ENCODE assay signal across 16 cellular contexts in the genomic region with DNA sequence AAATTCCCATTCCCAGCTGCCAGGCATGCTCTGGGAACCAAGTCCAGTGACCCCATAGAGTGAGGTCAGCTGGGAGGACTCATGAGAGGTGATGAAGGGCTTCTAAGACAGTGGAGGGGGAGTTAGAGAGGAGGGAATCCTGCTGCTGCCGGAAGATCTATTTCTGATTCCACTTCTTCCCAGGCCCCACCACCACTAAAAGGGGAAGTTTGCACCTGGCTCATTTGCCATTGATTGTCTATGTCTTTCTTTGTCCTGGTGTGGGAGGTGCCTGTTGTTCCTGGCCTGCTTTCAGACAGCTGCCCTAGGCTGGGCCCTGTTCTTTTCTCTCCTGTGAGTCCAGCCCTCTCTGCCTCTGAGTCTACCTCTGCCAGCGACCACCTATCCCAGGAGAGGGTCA. TPM values are rescaled to one million over a fixed set of nuclear protein-coding genes. Genes with fewer than 3 reads are reported as not detected.
DNase-seq lines count a peak whose midpoint lies in the region; ATAC-seq and TF ChIP-seq lines count a peak whose summit lies in the region.
"Had no signal": no experiment of that assay in that cellular context is flagged by ENCODE, and none has a peak within 500 bp of the region (broad histone marks: within the 10 kb centered on the region; RNA-seq: fewer than 3 reads in every experiment).

No MANE protein-coding gene starts in this region.

- H3K27ac ChIP-seq in left ventricle myocardium inferior (replicated peaks) (peak overlapping the region; percentile 48), heart right ventricle (no peak overlapping the region), uterus (peak overlapping the region; percentile 4 to 46)

- H3K4me3 ChIP-seq in left ventricle myocardium inferior (no peak overlapping the region), heart right ventricle (no peak overlapping the region), fibroblast of pulmonary artery (replicated peaks; ENCODE audit: low read depth, low read length) (no peak overlapping the region), uterus (no peak overlapping the region), lower leg skin (ENCODE audit: low read depth, poor library complexity, severe bottlenecking) (no peak overlapping the region)
- H3K4me3 ChIP-seq: heart left ventricle had no signal

- no peaks in the 10 kb centered on the region for H3K9me3 ChIP-seq in left ventricle myocardium inferior (replicated peaks)
- H3K9me3 ChIP-seq in heart right ventricle = no peaks in the 10 kb centered on the region
- no peaks in the 10 kb centered on the region for H3K9me3 ChIP-seq in uterus
- H3K9me3 ChIP-seq: heart left ventricle had no signal

- intact Hi-C loops in left ventricle myocardium inferior (cut with micrococcal nuclease) (no loop called here), heart right ventricle (cut with DNase I) (loop anchor here in 1 of 10 donors (10.0 kb wide), 1 partner anchor 111 kb away; a partner anchor contains a TSS), uterus (cut with DNase I; ENCODE audit: low total_unique reads) (no loop called here), lower leg skin (cut with DNase I; ENCODE audit: low total_unique reads) (no loop called here)

- TF ChIP-seq CTCF in left ventricle myocardium inferior (IDR thresholded peaks at IDR 0.05; ENCODE audit: borderline replicate concordance) (no peak), heart right ventricle (IDR thresholded peaks at IDR 0.05) (no peak), fibroblast of pulmonary artery (IDR thresholded peaks at IDR 0.05; ENCODE audit: low read length, missing control alignments) (no peak), uterus (IDR thresholded peaks at IDR 0.05) (no peak), lower leg skin (IDR thresholded peaks at IDR 0.05) (no peak)

- DNase-seq in left ventricle myocardium inferior (no peak), heart right ventricle (no peak), NCI-H774 (lab: John Stamatoyannopoulos, UW) (peak; percentile 43), fibroblast of pulmonary artery (ENCODE audit: low read depth) (peak; percentile 36), uterus (no peak), lower leg skin (ENCODE audit: low spot score in 2 of 2) (no peak), hypothalamus (lab: John Stamatoyannopoulos, UW) (no peak), NCI-H1436 treated with DMSO at 0.1 percent for 48 hours (lab: John Stamatoyannopoulos, UW) (no peak)
- DNase-seq: activated CD4-positive, alpha-beta T cell treated with anti-CD3 and anti-CD28 coated beads, Interleukin-2, amount 50 U/mL, for 4 hours; cortex of kidney; NCI-H526 treated with DMSO at 0.1 percent for 48 hours; T-cell had no signal

- peaks cover 34% of the 10 kb centered on the region for H3K4me1 ChIP-seq in left ventricle myocardium inferior
- H3K4me1 ChIP-seq in heart right ventricle = peaks cover 0 to 33% (median 6%) of the 10 kb centered on the region in 9 donors
- no peaks in the 10 kb centered on the region for H3K4me1 ChIP-seq in uterus

- H3K27me3 ChIP-seq in left ventricle myocardium inferior (ENCODE audit: low read depth) (peaks cover 45% of the 10 kb centered on the region), heart right ventricle (peaks cover 0 to 30% (median 19%) of the 10 kb centered on the region in 7 donors), uterus (no peaks in the 10 kb centered on the region)

- no peak for TF ChIP-seq POLR2A in uterus (IDR thresholded peaks at IDR 0.05)
- no peak for TF ChIP-seq POLR2A in lower leg skin (IDR thresholded peaks at IDR 0.05)

- H3K36me3 ChIP-seq in left ventricle myocardium inferior (no peaks in the 10 kb centered on the region), heart right ventricle (no peaks in the 10 kb centered on the region), uterus (no peaks in the 10 kb centered on the region)
- H3K36me3 ChIP-seq: heart left ventricle had no signal

- no peak for ATAC-seq in heart right ventricle
- ATAC-seq: T-cell had no signal

- 49 to 62% methylated on average over 2 of the region's 2 CpGs for WGBS in heart right ventricle, 2 donors
- WGBS in lower leg skin, 2 donors = 67 to 91% methylated on average over 2 of the region's 2 CpGs

RNA-seq across cellular contexts. Expression of a gene that starts 3.0 kb away (rescaled TPM):
- not detected for total RNA-seq in left ventricle myocardium inferior
- total RNA-seq in heart right ventricle = under 1 TPM in 1 of 10 donors, not detected in 9; 0.21 TPM
- polyA plus RNA-seq in heart right ventricle = 1 to 10 TPM in 1 of 2 donors, not detected in 1; 1.1 TPM
- 10 to 100 TPM in 1 of 4 donors, 1 to 10 TPM in 1, under 1 TPM in 1, not detected in 1; 0.90 to 48.5 (median 1.7) TPM for total RNA-seq in uterus
- 100 to 1,000 TPM in 2 of 4 donors, 10 to 100 TPM in 2; 75.3 to 617 (median 182) TPM for total RNA-seq in lower leg skin
- total RNA-seq: activated naive CD4-positive, alpha-beta T cell treated with anti-CD3 and anti-CD28 coated beads for 36 hours; T-cell; temporal lobe had no signal

RNA-seq across cellular contexts. Expression of a gene that starts 22.4 kb away (rescaled TPM):
- total RNA-seq in left ventricle myocardium inferior (not detected), heart right ventricle (not detected), uterus (under 1 TPM in 2 of 4 donors, not detected in 2; 0.14 to 0.34 TPM), lower leg skin (10 to 100 TPM in 1 of 4 donors, 1 to 10 TPM in 1, under 1 TPM in 1, not detected in 1; 0.13 to 11.0 (median 1.0) TPM)
- polyA plus RNA-seq in heart right ventricle = under 1 TPM in 1 of 2 donors, not detected in 1; 0.06 TPM
- total RNA-seq: activated naive CD4-positive, alpha-beta T cell treated with anti-CD3 and anti-CD28 coated beads for 36 hours; heart left ventricle; pulmonary artery endothelial cell; T-cell; temporal lobe had no signal
- polyA plus RNA-seq: heart left ventricle had no signal

RNA-seq across cellular contexts. Expression of a gene that starts 24.1 kb away (rescaled TPM):
- total RNA-seq in left ventricle myocardium inferior = not detected
- total RNA-seq in heart right ventricle = 1 to 10 TPM in 1 of 10 donors, under 1 TPM in 2, not detected in 7; 0.25 to 1.5 (median 0.45) TPM
- polyA plus RNA-seq in heart right ventricle = under 1 TPM in 1 of 2 donors, not detected in 1; 0.90 TPM
- total RNA-seq in uterus = 10 to 100 TPM in 1 of 4 donors, 1 to 10 TPM in 1, not detected in 2; 2.0 to 33.7 TPM
- 1,000 to 10,000 TPM; 2,541 to 6,567 (median 4,278) TPM for total RNA-seq in lower leg skin
- total RNA-seq: activated naive CD4-positive, alpha-beta T cell treated with anti-CD3 and anti-CD28 coated beads for 36 hours; T-cell had no signal

RNA-seq across cellular contexts. Expression of a gene that starts 44.1 kb away (rescaled TPM):
- total RNA-seq in left ventricle myocardium inferior (not detected), heart right ventricle (not detected), uterus (not detected), lower leg skin (100 to 1,000 TPM in 2 of 4 donors, 10 to 100 TPM in 2; 49.8 to 441 (median 157) TPM)
- polyA plus RNA-seq in heart right ventricle = under 1 TPM in 1 of 2 donors, not detected in 1; 0.06 TPM
- total RNA-seq: activated naive CD4-positive, alpha-beta T cell treated with anti-CD3 and anti-CD28 coated beads for 36 hours; heart left ventricle; T-cell had no signal
- polyA plus RNA-seq: heart left ventricle had no signal

RNA-seq across cellular contexts. Expression of a gene that starts 56.9 kb away (rescaled TPM):
- total RNA-seq in left ventricle myocardium inferior (not detected), heart right ventricle (not detected), uterus (not detected), lower leg skin (10 to 100 TPM in 1 of 4 donors, 1 to 10 TPM in 1, under 1 TPM in 1, not detected in 1; 0.32 to 61.7 (median 1.6) TPM)
- polyA plus RNA-seq in heart right ventricle = not detected
- total RNA-seq: activated naive CD4-positive, alpha-beta T cell treated with anti-CD3 and anti-CD28 coated beads for 36 hours; heart left ventricle; pulmonary artery endothelial cell; T-cell had no signal
- polyA plus RNA-seq: heart left ventricle had no signal

Comparison
In these comparisons a context has a peak if more than half of its experiments do, and no peak if none do; other contexts are left out.
1. H3K27ac ChIP-seq: peak in left ventricle myocardium inferior (single experiment) and uterus (2 of 2); none in heart right ventricle (0 of 10).
2. DNase-seq: peak in NCI-H774 (single experiment) and fibroblast of pulmonary artery (single experiment); none in left ventricle myocardium inferior (single experiment), heart right ventricle (0 of 2), uterus (0 of 2), lower leg skin (0 of 2), hypothalamus (0 of 51) and NCI-H1436 treated with DMSO at 0.1 percent for 48 hours (single experiment).
3. RNA of a gene that starts 24.1 kb away (total RNA-seq): 2,541 to 6,567 TPM in lower leg skin; 2.0 to 33.7 TPM in uterus, not detected in left ventricle myocardium inferior (single experiment) and 0.25 to 1.5 TPM in heart right ventricle; every median in the first group is over 10 times any median in the second.